Comparison of ENCODE assay signal across 8 cellular contexts in genomic region chr12:48000878-48001321, GRCh38. TPM values are rescaled to one million over a fixed set of nuclear protein-coding genes. Genes with fewer than 3 reads are reported as not detected.
DNase-seq lines count a peak whose midpoint lies in the region; ATAC-seq and TF ChIP-seq lines count a peak whose summit lies in the region.

No MANE protein-coding gene starts in this region.

- H3K27me3 ChIP-seq in tibial artery = peaks cover 0 to 68% of the 10 kb centered on the region in 2 donors

- DNase-seq in NCI-H1436 (lab: John Stamatoyannopoulos, UW) (peak; percentile 29), NCI-H1436 treated with DMSO at 0.1 percent for 48 hours (lab: John Stamatoyannopoulos, UW) (no peak), NCI-H2107 (lab: John Stamatoyannopoulos, UW) (peak; percentile 71), T47D (ENCODE audit: low read depth in 1 of 2, low spot score in 1 of 2) (peak; percentile 76 to 78), left colon (no peak), tibial artery (peak in 1 of 2 donors; percentile 64)

- intact Hi-C loops in left colon (cut with DNase I, micrococcal nuclease) (no loop called here), tibial artery (cut with DNase I; ENCODE audit: low total_unique reads) (no loop called here)

- in situ Hi-C loops in T47D (cut with HindIII; ENCODE audit: low pct_unique_long_range_greater_than_20kb, low sequenced_read_pairs) = no loop called here

- peaks cover 0 to 54% (median 41%) of the 10 kb centered on the region in 4 donors for H3K4me1 ChIP-seq in tibial artery

- peak overlapping the region; percentile 47 to 52 for H3K4me3 ChIP-seq in tibial artery

- ATAC-seq in left colon (peak; percentile 50), GM21515 (IDR thresholded peaks at IDR 0.05; ENCODE audit: unreplicated experiment) (no peak), HG02884 (IDR thresholded peaks at IDR 0.05; ENCODE audit: unreplicated experiment) (no peak)

- no peak overlapping the region for H3K27ac ChIP-seq in tibial artery

- no peaks in the 10 kb centered on the region for H3K36me3 ChIP-seq in tibial artery

- no peaks in the 10 kb centered on the region for H3K9me3 ChIP-seq in tibial artery

- no peak for TF ChIP-seq CTCF in tibial artery (IDR thresholded peaks at IDR 0.05)

RNA-seq across cellular contexts. Expression of gene COL2A1, which starts 3.4 kb away (rescaled TPM):
- total RNA-seq in left colon = 1 to 10 TPM in 1 of 2 donors, under 1 TPM in 1; 0.95 to 1.2 TPM

RNA-seq across cellular contexts. Expression of gene TMEM106C, which starts 37.5 kb away (rescaled TPM):
- 100 to 1,000 TPM; 166 to 180 TPM for total RNA-seq in left colon

Comparison
In these comparisons a context has a peak if more than half of its experiments do, and no peak if none do; other contexts are left out.
1. DNase-seq: peak in NCI-H1436 (single experiment), NCI-H2107 (single experiment) and T47D (2 of 2); none in NCI-H1436 treated with DMSO at 0.1 percent for 48 hours (single experiment) and left colon (0 of 2).